Comparison of ENCODE assay signal across 10 cellular contexts in the genomic region with DNA sequence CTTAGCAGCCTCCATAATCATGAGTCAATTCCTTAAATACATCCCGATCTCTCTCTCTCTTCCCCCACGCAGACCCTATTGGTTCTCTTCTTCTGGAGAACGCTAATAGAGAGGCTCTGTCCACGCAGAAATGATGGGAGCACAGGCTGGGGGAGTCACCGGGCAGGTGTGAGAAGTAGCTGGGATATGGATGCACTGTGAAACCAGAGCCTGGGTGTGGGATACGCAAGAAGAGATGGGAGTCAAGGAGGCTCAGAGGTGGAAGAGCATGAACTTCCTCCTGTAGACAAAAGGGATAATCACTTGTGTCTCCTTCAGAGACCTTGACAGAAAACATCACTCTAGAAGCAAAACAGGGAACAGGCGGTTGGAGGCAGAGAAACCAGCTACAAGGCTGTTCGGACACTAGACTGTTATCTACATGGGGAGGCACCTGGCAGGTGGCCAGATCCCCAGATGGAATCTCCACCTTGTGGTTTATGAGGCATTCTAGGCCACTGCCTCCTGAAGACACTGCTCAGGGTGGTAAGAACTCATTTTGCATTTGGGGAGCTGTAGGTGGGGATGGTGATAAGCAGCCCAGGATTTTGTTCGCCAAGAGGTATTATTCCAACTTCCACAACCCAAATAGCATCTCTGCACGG. TPM values are rescaled to one million over a fixed set of nuclear protein-coding genes. Genes with fewer than 3 reads are reported as not detected.
DNase-seq lines count a peak whose midpoint lies in the region; ATAC-seq and TF ChIP-seq lines count a peak whose summit lies in the region.
"Had no signal": no experiment of that assay in that cellular context is flagged by ENCODE, and none has a peak within 500 bp of the region (broad histone marks: within the 10 kb centered on the region; RNA-seq: fewer than 3 reads in every experiment).

No MANE protein-coding gene starts in this region.

- TF ChIP-seq CTCF in fibroblast of villous mesenchyme (IDR thresholded peaks at IDR 0.05; ENCODE audit: insufficient read depth, low read depth, low read length): no peak

- H3K27ac ChIP-seq in SJSA1 (no peak overlapping the region), substantia nigra (ENCODE audit: low read depth, low read length, poor library complexity, severe bottlenecking) (peak overlapping the region; percentile 66)

- peak; percentile 30 for DNase-seq in NCI-H345 (lab: John Stamatoyannopoulos, UW)
- no peak for DNase-seq in NCI-H345 treated with DMSO at 0.1 percent for 48 hours (lab: John Stamatoyannopoulos, UW; ENCODE audit: unreplicated experiment)
- peak; percentile 84 to 96 for DNase-seq in SJSA1 (ENCODE audit: low read depth in 1 of 2, low spot score in 2 of 2)
- DNase-seq in fibroblast of villous mesenchyme (ENCODE audit: low read depth): peak; percentile 58
- DNase-seq in substantia nigra (lab: John Stamatoyannopoulos, UW): peak in 3 of 49 donors; percentile 21 to 43 (median 38)
- DNase-seq: activated CD4-positive, alpha-beta T cell treated with anti-CD3 and anti-CD28 coated beads for 48 hours; NCI-H446 treated with DMSO at 0.1 percent for 48 hours had no signal

- H3K4me3 ChIP-seq in SJSA1: no peak overlapping the region
- H3K4me3 ChIP-seq in fibroblast of villous mesenchyme (ENCODE audit: low read depth, low read length): no peak overlapping the region

- peaks cover 11% of the 10 kb centered on the region for H3K4me1 ChIP-seq in SJSA1 (replicated peaks)

- peaks cover 32% of the 10 kb centered on the region for H3K27me3 ChIP-seq in SJSA1 (replicated peaks)

- ATAC-seq in HG02981 (IDR thresholded peaks at IDR 0.05; ENCODE audit: unreplicated experiment): no peak
- no peak for ATAC-seq in GM21367 (IDR thresholded peaks at IDR 0.05; ENCODE audit: unreplicated experiment)
- ATAC-seq in GM19035 (IDR thresholded peaks at IDR 0.05; ENCODE audit: unreplicated experiment): no peak

- peaks cover 3% of the 10 kb centered on the region for H3K9me3 ChIP-seq in SJSA1 (replicated peaks)

- H3K36me3 ChIP-seq in SJSA1: no peaks in the 10 kb centered on the region

RNA-seq across cellular contexts. Expression of gene SELPLG, which starts 7.2 kb away (rescaled TPM):
- total RNA-seq in SJSA1 (2014; rRNA removed; shearing (Covaris generic)): 2.1 and 2.9 TPM in 2 replicates
- total RNA-seq in fibroblast of villous mesenchyme: 1.3 and 2.2 TPM in 2 replicates

RNA-seq across cellular contexts. Expression of gene TMEM119, which starts 43.0 kb away (rescaled TPM):
- total RNA-seq in SJSA1 (2014; rRNA removed; shearing (Covaris generic)): 225 and 311 TPM in 2 replicates
- 83.3 and 186 TPM in 2 replicates for total RNA-seq in fibroblast of villous mesenchyme
